ENCODE assay signal across 8 cellular contexts in genomic region chr1:223844962-223845809, GRCh38. TPM values are rescaled to one million over a fixed set of nuclear protein-coding genes. Genes with fewer than 3 reads are reported as not detected.
A peak's percentile ranks its signal among the peaks of the same experiment; 100 is the strongest.
DNase-seq lines count a peak whose midpoint lies in the region; ATAC-seq, FAIRE-seq and TF ChIP-seq lines count a peak whose summit lies in the region.

No MANE protein-coding gene starts in this region.

- DNase-seq in GM12892 (ENCODE audit: insufficient read length) = peak; percentile 27
- peak; percentile 49 for DNase-seq in NCI-H146 treated with DMSO at 0.1 percent for 48 hours (lab: John Stamatoyannopoulos, UW; ENCODE audit: unreplicated experiment)
- DNase-seq in activated CD4-positive, alpha-beta T cell treated with anti-CD3 and anti-CD28 coated beads, Interleukin-2, amount 10 ng/mL, durations not matched to agents 7 days and 5 days = peak; percentile 59
- peak in 3 of 10 donors; percentile 31 to 49 (median 31) for DNase-seq in dorsolateral prefrontal cortex
- peak; percentile 66 for DNase-seq in medulla oblongata (ENCODE audit: extremely low spot score)
- peak; percentile 33 for DNase-seq in stimulated activated CD8-positive, alpha-beta memory T cell treated with anti-CD3 and anti-CD28 coated beads, Interleukin-12 subunit alpha, Interleukin-12 subunit beta, amount 100 ng/mL, for 4 hours (ENCODE audit: low read depth)

- H3K27me3 ChIP-seq in dorsolateral prefrontal cortex = no peaks in the 10 kb centered on the region

- peaks cover 41% of the 10 kb centered on the region for H3K4me1 Mint-ChIP-seq in activated CD4-positive, alpha-beta T cell treated with anti-CD3 and anti-CD28 coated beads, Interleukin-2, amount 10 ng/mL, durations not matched to agents 7 days and 5 days

- CTCF ChIA-PET in activated CD4-positive, alpha-beta T cell treated with anti-CD3 and anti-CD28 coated beads, Interleukin-2, amount 10 ng/mL, durations not matched to agents 7 days and 5 days (lab: Charles Lee) = interaction anchor here (1.2 to 2.2 kb wide), 10 partner anchors 14 to 520 kb away, joined by 3 to 7 read pairs (median 4); no protein-coding TSS in a partner anchor

- TF ChIP-seq POLR2A in GM12892 (IDR thresholded peaks at IDR 0.05; ENCODE audit: low read depth, low read length) = no peak

- no peaks in the 10 kb centered on the region for H3K36me3 Mint-ChIP-seq in activated CD4-positive, alpha-beta T cell treated with anti-CD3 and anti-CD28 coated beads, Interleukin-2, amount 10 ng/mL, durations not matched to agents 7 days and 5 days (ENCODE audit: low read depth)

- no peak for FAIRE-seq in GM12892 (lab: Jason Lieb, UNC)

- peak overlapping the region; percentile 97 for H3K27ac Mint-ChIP-seq in activated CD4-positive, alpha-beta T cell treated with anti-CD3 and anti-CD28 coated beads, Interleukin-2, amount 10 ng/mL, durations not matched to agents 7 days and 5 days

- peaks cover 9% of the 10 kb centered on the region for H3K9me3 Mint-ChIP-seq in activated CD4-positive, alpha-beta T cell treated with anti-CD3 and anti-CD28 coated beads, Interleukin-2, amount 10 ng/mL, durations not matched to agents 7 days and 5 days

- no peaks in the 10 kb centered on the region for H3K27me3 Mint-ChIP-seq in activated CD4-positive, alpha-beta T cell treated with anti-CD3 and anti-CD28 coated beads, Interleukin-2, amount 10 ng/mL, durations not matched to agents 7 days and 5 days

- POLR2A ChIA-PET in activated CD4-positive, alpha-beta T cell treated with anti-CD3 and anti-CD28 coated beads, Interleukin-2, amount 10 ng/mL, durations not matched to agents 7 days and 5 days (lab: Charles Lee) = no interaction called here

- H3K4me3 ChIP-seq in dorsolateral prefrontal cortex = peak overlapping the region; percentile 61 to 95 (median 82)

- peak overlapping the region; percentile 95 for H3K4me3 Mint-ChIP-seq in activated CD4-positive, alpha-beta T cell treated with anti-CD3 and anti-CD28 coated beads, Interleukin-2, amount 10 ng/mL, durations not matched to agents 7 days and 5 days

- peak; percentile 21 for ATAC-seq in HG02610 (IDR thresholded peaks at IDR 0.05; ENCODE audit: unreplicated experiment)
- ATAC-seq in GM19467 (IDR thresholded peaks at IDR 0.05; ENCODE audit: unreplicated experiment) = no peak

- intact Hi-C loops in dorsolateral prefrontal cortex (cut with DNase I) = loop anchor here (5.0 kb wide), 3 partner anchors 33 to 147 kb away; no protein-coding TSS in a partner anchor

- no peak for TF ChIP-seq CTCF in dorsolateral prefrontal cortex (IDR thresholded peaks at IDR 0.05 in 54 of 56, conservative IDR thresholded peaks at IDR 0.05 in 2 of 56; ENCODE audit: low read depth in 1 of 56, partially characterized antibody in 56 of 56)

- H3K27ac ChIP-seq in dorsolateral prefrontal cortex = peak overlapping the region; percentile 63 to 100 (median 96)

RNA-seq across cellular contexts. Expression of gene TP53BP2, which starts 0.6 kb away (rescaled TPM):
- polyA plus RNA-seq in GM12892 (2012; ENCODE audit: missing spikeins) = 12.6 TPM
- 10 to 100 TPM; 33.4 to 36.9 TPM for total RNA-seq in activated CD4-positive, alpha-beta T cell treated with anti-CD3 and anti-CD28 coated beads, Interleukin-2, amount 10 ng/mL, durations not matched to agents 7 days and 5 days
- 100 to 1,000 TPM in 5 of 120 experiments, 10 to 100 TPM in 115; 32.0 to 134 (median 60.9) TPM for total RNA-seq in dorsolateral prefrontal cortex
